20 cellular contexts compared by ENCODE assay signal in the genomic region with DNA sequence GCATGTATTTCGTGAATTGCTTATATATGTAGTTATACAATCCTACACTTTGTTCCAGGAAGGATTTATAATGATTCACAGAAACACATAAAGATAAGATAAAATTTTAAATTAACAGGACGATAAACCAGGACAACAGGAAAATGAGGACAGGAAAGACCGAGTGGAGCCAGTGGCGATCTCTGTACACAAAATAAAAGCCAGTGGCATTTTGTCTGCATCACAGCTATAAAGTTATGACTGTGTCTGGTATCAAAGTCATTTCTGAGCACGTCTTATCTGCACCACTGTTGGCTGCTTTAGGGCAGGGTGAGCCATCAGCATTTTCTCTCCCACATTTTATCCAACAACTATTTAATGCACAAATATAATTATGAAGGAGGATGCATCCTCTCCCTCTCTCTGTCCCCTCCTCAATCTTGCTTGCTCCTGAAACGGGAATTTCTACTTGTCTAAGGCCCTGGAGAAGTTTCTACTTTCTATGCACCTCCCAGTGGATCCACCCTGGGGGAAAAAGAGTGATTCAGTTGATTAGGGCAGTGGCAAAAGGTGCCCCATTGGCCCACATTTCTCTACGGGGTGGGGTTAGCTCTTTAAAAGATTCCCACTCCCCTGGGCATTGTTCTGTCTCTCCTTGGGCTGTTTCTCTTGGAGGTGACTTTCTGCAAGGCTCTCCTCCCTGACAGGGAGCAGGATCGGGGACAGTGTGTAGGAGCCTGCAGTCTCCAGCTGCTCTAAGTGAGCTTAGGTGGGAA.
DNase-seq lines count a peak whose midpoint lies in the region; ATAC-seq and TF ChIP-seq lines count a peak whose summit lies in the region.
"Had no signal": no experiment of that assay in that cellular context is flagged by ENCODE, and none has a peak within 500 bp of the region (broad histone marks: within the 10 kb centered on the region; RNA-seq: fewer than 3 reads in every experiment).

No MANE protein-coding gene starts in this region.

- no peak for TF ChIP-seq CTCF in HEK293 (tag by site-specific recombination; IDR thresholded peaks at IDR 0.05)
- no peak for TF ChIP-seq CTCF in PC-9 (conservative IDR thresholded peaks at IDR 0.05)
- TF ChIP-seq CTCF in epithelial cell of esophagus (IDR thresholded peaks at IDR 0.05; ENCODE audit: insufficient read depth, low read depth, low read length, missing control alignments), result no peak
- no peak for TF ChIP-seq CTCF in osteoblast (IDR thresholded peaks at IDR 0.05; ENCODE audit: extremely low read depth, low read depth, low read length)
- no peak for TF ChIP-seq CTCF in MM.1S (IDR thresholded peaks at IDR 0.05; ENCODE audit: low read length)

- H2AFZ ChIP-seq in PC-9 (no peak overlapping the region), osteoblast (ENCODE audit: low read length) (peak overlapping the region; percentile 20), MM.1S (ENCODE audit: low read length) (no peak overlapping the region)

- no peak for DNase-seq in PC-9
- peak; percentile 53 for DNase-seq in epithelial cell of esophagus (ENCODE audit: low read depth)
- DNase-seq in osteoblast (ENCODE audit: insufficient read length, low spot score, missing footprints), result no peak
- DNase-seq in effector CD4-positive, alpha-beta T cell, result no peak
- DNase-seq in MM.1S, result no peak
- no peak for DNase-seq in stimulated activated CD4-positive, alpha-beta T cell treated with anti-CD3 and anti-CD28 coated beads, Interleukin-4, amount 100 ng/mL, for 4 hours
- DNase-seq: CD4-positive, alpha-beta memory T cell; DMS153; GF-D8; MV-4-11; NCI-H1417; NCI-H187; NCI-H2107; NCI-H510A; NCI-H774 had no signal

- ATAC-seq in HG03432 (IDR thresholded peaks at IDR 0.05; ENCODE audit: unreplicated experiment), result no peak

- POLR2A ChIA-PET in HEK293 (lab: Yijun Ruan, JAX), result no interaction called here
- POLR2A ChIA-PET in PC-9 (lab: Charles Lee; ENCODE audit: unreplicated experiment), result no interaction called here

- H4K20me1 ChIP-seq in PC-9 (ENCODE audit: insufficient read depth) (no peaks in the 10 kb centered on the region), osteoblast (ENCODE audit: insufficient read depth, low read length) (no peaks in the 10 kb centered on the region), MM.1S (ENCODE audit: insufficient read depth, low read length) (no peaks in the 10 kb centered on the region)
- H4K20me1 ChIP-seq: BLaER1 had no signal

- H3K9me3 ChIP-seq in HEK293 (ENCODE audit: control insufficient read depth, insufficient read depth, low read depth, low read length) (no peaks in the 10 kb centered on the region), PC-9 (ENCODE audit: insufficient read depth, low read depth) (no peaks in the 10 kb centered on the region), osteoblast (ENCODE audit: low read depth, low read length) (no peaks in the 10 kb centered on the region), MM.1S (replicated peaks; ENCODE audit: insufficient read depth, low read length) (no peaks in the 10 kb centered on the region)
- H3K9me3 ChIP-seq: BLaER1, SJSA1 had no signal

- CTCF ChIA-PET in HEK293 (lab: Yijun Ruan, JAX) (no interaction called here), PC-9 (lab: Charles Lee) (no interaction called here)

- H3K4me2 ChIP-seq in PC-9 (0 out of 2 replicates have a peak overlapping the region, but pooled peaks have one; percentile 0), osteoblast (ENCODE audit: insufficient read depth, low read length) (no peak overlapping the region), MM.1S (ENCODE audit: low read depth, low read length) (no peak overlapping the region)
- H3K4me2 ChIP-seq: BLaER1 had no signal

- intact Hi-C loops in PC-9 (cut with micrococcal nuclease; ENCODE audit: unreplicated experiment), result no loop called here

- H3K79me2 ChIP-seq in PC-9 (ENCODE audit: low read depth) (no peaks in the 10 kb centered on the region), osteoblast (ENCODE audit: insufficient read depth, low read length) (no peaks in the 10 kb centered on the region), MM.1S (ENCODE audit: low read length) (no peaks in the 10 kb centered on the region)

- no peak overlapping the region for H3K27ac ChIP-seq in HEK293 (ENCODE audit: extremely low read depth, low read depth, low read length)
- no peak overlapping the region for H3K27ac ChIP-seq in PC-9
- H3K27ac ChIP-seq in osteoblast (ENCODE audit: low read depth, low read length), result no peak overlapping the region
- no peak overlapping the region for H3K27ac ChIP-seq in MM.1S (ENCODE audit: low read length)
- H3K27ac ChIP-seq: BLaER1, SJSA1 had no signal

- BruUV-seq in PC-9 (replicated peaks; lab: Mats Ljungman, UMichigan), result no TSS peak

- H3K27me3 ChIP-seq in PC-9 (ENCODE audit: insufficient read depth, low read depth) (no peaks in the 10 kb centered on the region), osteoblast (ENCODE audit: insufficient read depth, low read length) (no peaks in the 10 kb centered on the region), MM.1S (replicated peaks; ENCODE audit: insufficient read depth, low read length) (no peaks in the 10 kb centered on the region)
- H3K27me3 ChIP-seq: SJSA1 had no signal

- peaks cover 6% of the 10 kb centered on the region for H3K4me1 ChIP-seq in HEK293 (ENCODE audit: control insufficient read depth, insufficient read depth, low read length)
- peaks cover 22% of the 10 kb centered on the region for H3K4me1 ChIP-seq in PC-9 (replicated peaks; ENCODE audit: insufficient read depth)
- peaks cover 24% of the 10 kb centered on the region for H3K4me1 ChIP-seq in osteoblast (ENCODE audit: insufficient read depth, low read length)
- H3K4me1 ChIP-seq in MM.1S (ENCODE audit: low read length), result peaks cover 25% of the 10 kb centered on the region

- H3K9ac ChIP-seq in MM.1S (ENCODE audit: low read length), result no peak overlapping the region
- H3K9ac ChIP-seq: BLaER1 had no signal

- H3K4me3 ChIP-seq in HEK293 (ENCODE audit: low read depth, low read length) (no peak overlapping the region), PC-9 (no peak overlapping the region), epithelial cell of esophagus (ENCODE audit: low read length) (no peak overlapping the region), osteoblast (ENCODE audit: insufficient read depth, low read length) (no peak overlapping the region), MM.1S (ENCODE audit: low read length) (no peak overlapping the region)
- H3K4me3 ChIP-seq: BLaER1, HAP-1, SJSA1 had no signal

- no peaks in the 10 kb centered on the region for H3K9me2 ChIP-seq in PC-9 (ENCODE audit: insufficient read depth)
- H3K9me2 ChIP-seq in MM.1S (replicated peaks; ENCODE audit: insufficient read depth, low read length), result no peaks in the 10 kb centered on the region

- H3F3A ChIP-seq in PC-9 (ENCODE audit: insufficient read depth, low read depth) (no peaks in the 10 kb centered on the region), MM.1S (ENCODE audit: insufficient read depth, low read length) (no peaks in the 10 kb centered on the region)

- no peaks in the 10 kb centered on the region for H3K36me3 ChIP-seq in HEK293 (ENCODE audit: control insufficient read depth in 2 of 2, insufficient read depth in 1 of 2, low read length in 2 of 2)
- no peaks in the 10 kb centered on the region for H3K36me3 ChIP-seq in PC-9 (ENCODE audit: low read depth)
- H3K36me3 ChIP-seq in osteoblast (ENCODE audit: insufficient read depth, low read length), result no peaks in the 10 kb centered on the region
- no peaks in the 10 kb centered on the region for H3K36me3 ChIP-seq in MM.1S (replicated peaks; ENCODE audit: insufficient read depth, low read length)
- H3K36me3 ChIP-seq: BLaER1, HAP-1, SJSA1 had no signal

TF ChIP-seq in HEK293, 187 proteins besides CTCF, POLR2A, EP300 and RAD21 (continues in another document):
- TF ChIP-seq ZNF24 (tag by site-specific recombination; IDR thresholded peaks at IDR 0.05) (no peak), ZNF335 (tag by site-specific recombination; conservative IDR thresholded peaks at IDR 0.05) (peak; percentile 34; the same call in 1 of the 2 replicates), KLF1 (tag by site-specific recombination; IDR thresholded peaks at IDR 0.05) (peak; percentile 57), MYNN (tag by site-specific recombination; IDR thresholded peaks at IDR 0.05; ENCODE audit: borderline replicate concordance) (peak; percentile 78), KLF16 (tag by site-specific recombination; IDR thresholded peaks at IDR 0.05) (no peak)
- TF ChIP-seq, protein P1, sequence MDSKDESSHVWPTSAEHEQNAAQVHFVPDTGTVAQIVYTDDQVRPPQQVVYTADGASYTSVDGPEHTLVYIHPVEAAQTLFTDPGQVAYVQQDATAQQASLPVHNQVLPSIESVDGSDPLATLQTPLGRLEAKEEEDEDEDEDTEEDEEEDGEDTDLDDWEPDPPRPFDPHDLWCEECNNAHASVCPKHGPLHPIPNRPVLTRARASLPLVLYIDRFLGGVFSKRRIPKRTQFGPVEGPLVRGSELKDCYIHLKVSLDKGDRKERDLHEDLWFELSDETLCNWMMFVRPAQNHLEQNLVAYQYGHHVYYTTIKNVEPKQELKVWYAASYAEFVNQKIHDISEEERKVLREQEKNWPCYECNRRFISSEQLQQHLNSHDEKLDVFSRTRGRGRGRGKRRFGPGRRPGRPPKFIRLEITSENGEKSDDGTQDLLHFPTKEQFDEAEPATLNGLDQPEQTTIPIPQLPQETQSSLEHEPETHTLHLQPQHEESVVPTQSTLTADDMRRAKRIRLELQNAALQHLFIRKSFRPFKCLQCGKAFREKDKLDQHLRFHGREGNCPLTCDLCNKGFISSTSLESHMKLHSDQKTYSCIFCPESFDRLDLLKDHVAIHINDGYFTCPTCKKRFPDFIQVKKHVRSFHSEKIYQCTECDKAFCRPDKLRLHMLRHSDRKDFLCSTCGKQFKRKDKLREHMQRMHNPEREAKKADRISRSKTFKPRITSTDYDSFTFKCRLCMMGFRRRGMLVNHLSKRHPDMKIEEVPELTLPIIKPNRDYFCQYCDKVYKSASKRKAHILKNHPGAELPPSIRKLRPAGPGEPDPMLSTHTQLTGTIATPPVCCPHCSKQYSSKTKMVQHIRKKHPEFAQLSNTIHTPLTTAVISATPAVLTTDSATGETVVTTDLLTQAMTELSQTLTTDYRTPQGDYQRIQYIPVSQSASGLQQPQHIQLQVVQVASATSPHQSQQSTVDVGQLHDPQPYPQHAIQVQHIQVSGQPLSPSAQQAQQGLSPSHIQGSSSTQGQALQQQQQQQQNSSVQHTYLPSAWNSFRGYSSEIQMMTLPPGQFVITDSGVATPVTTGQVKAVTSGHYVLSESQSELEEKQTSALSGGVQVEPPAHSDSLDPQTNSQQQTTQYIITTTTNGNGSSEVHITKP (tag by site-specific recombination; IDR thresholded peaks at IDR 0.05), result peak; percentile 45; the same call in 1 of the 2 replicates
